Comparison of ENCODE assay signal across 10 cellular contexts in genomic region chr12:107514887-107515445, GRCh38.
A peak's percentile ranks its signal among the peaks of the same experiment; 100 is the strongest.
DNase-seq lines count a peak whose midpoint lies in the region; ATAC-seq, FAIRE-seq and TF ChIP-seq lines count a peak whose summit lies in the region.
"Had no signal": no experiment of that assay in that cellular context is flagged by ENCODE, and none has a peak within 500 bp of the region (broad histone marks: within the 10 kb centered on the region; RNA-seq: fewer than 3 reads in every experiment).

No MANE protein-coding gene starts in this region.

- H2BK120ac ChIP-seq in H9 (ENCODE audit: low read depth, low read length, poor library complexity, severe bottlenecking) = no peak overlapping the region

- no peaks in the 10 kb centered on the region for H3K27me3 ChIP-seq in H9 (ENCODE audit: insufficient read depth, low read length)
- no peaks in the 10 kb centered on the region for H3K27me3 ChIP-seq in mammary epithelial cell (ENCODE audit: insufficient read depth, low read length)

- no peak overlapping the region for H4K5ac ChIP-seq in H9 (ENCODE audit: insufficient read length, low read depth, low read length)

- no peak overlapping the region for H3K14ac ChIP-seq in H9 (ENCODE audit: insufficient read depth, low read length)

- H3K18ac ChIP-seq in H9 (ENCODE audit: insufficient read length, low read depth, low read length) = no peak overlapping the region

- no peak overlapping the region for H4K91ac ChIP-seq in H9 (ENCODE audit: insufficient read length, low read depth, low read length)

- no peaks in the 10 kb centered on the region; a peak in 2 of 5 replicates for H3K9me3 Mint-ChIP-seq in H9
- no peaks in the 10 kb centered on the region for H3K9me3 Mint-ChIP-seq in activated naive CD4-positive, alpha-beta T cell treated with anti-CD3 and anti-CD28 coated beads for 36 hours
- H3K9me3 Mint-ChIP-seq: activated T-helper 1 cell treated with anti-CD3 and anti-CD28 coated beads, Interleukin-12 subunit alpha, Interleukin-12 subunit beta, Interleukin-2, Interleukin-4 antibody, amounts not matched to agents 30 ng/mL and 10 ng/mL and 1 ng/mL, durations not matched to agents 14 hours and 24 hours and 36 hours had no signal

- H3K79me2 ChIP-seq in H9 (ENCODE audit: insufficient read depth, low read length) (no peaks in the 10 kb centered on the region), mammary epithelial cell (ENCODE audit: insufficient read depth, low read length) (no peaks in the 10 kb centered on the region)

- no peak overlapping the region for H2AK5ac ChIP-seq in H9 (ENCODE audit: insufficient read length, low read length)

- H3K56ac ChIP-seq in H9 (ENCODE audit: insufficient read length, low read depth, low read length) = no peak overlapping the region

- H3K27ac ChIP-seq in A549 (peak overlapping the region; percentile 65 to 78), H9 (ENCODE audit: insufficient read length, low read depth, low read length) (no peak overlapping the region), mammary epithelial cell (ENCODE audit: insufficient read depth, low read depth, low read length) (peak overlapping the region; percentile 97), caudate nucleus (ENCODE audit: low read depth, low read length) (no peak overlapping the region)

- H3K4me3 Mint-ChIP-seq in H9 = no peak overlapping the region
- H3K4me3 Mint-ChIP-seq in activated naive CD4-positive, alpha-beta T cell treated with anti-CD3 and anti-CD28 coated beads for 36 hours = no peak overlapping the region

- no peak overlapping the region for H3T11ph ChIP-seq in H9 (ENCODE audit: low read length)

- no peak overlapping the region for H3K4ac ChIP-seq in H9 (ENCODE audit: low read depth, low read length)

- H2BK20ac ChIP-seq in H9 (ENCODE audit: low read depth, low read length, poor library complexity, severe bottlenecking) = no peak overlapping the region

- H3K4me2 ChIP-seq in A549 (peak overlapping the region; percentile 79), H9 (ENCODE audit: insufficient read depth, insufficient read length, low read length) (no peak overlapping the region), mammary epithelial cell (ENCODE audit: insufficient read depth, low read depth, low read length) (peak overlapping the region; percentile 53)

- no TSS peak for BruUV-seq in mammary epithelial cell (replicated peaks; lab: Mats Ljungman, UMichigan)

- 49% methylated on average over 7 of the region's 7 CpGs for WGBS in A549 (ENCODE audit: missing lambda C conversion rate)
- no CpG with 5 or more reads among the region's 7 CpGs for WGBS in H9 (ENCODE audit: extremely low coverage, insufficient read length, low lambda C conversion rate)
- 77% methylated on average over 7 of the region's 7 CpGs for WGBS in mammary epithelial cell (ENCODE audit: low coverage, missing lambda C conversion rate)

- H3K79me1 ChIP-seq in H9 (ENCODE audit: insufficient read depth, low read depth, low read length, poor library complexity, severe bottlenecking) = no peaks in the 10 kb centered on the region

- no peak overlapping the region for H3K23ac ChIP-seq in H9 (ENCODE audit: insufficient read length, low read depth, low read length)

- POLR2A ChIA-PET in A549 (lab: Yijun Ruan, JAX) = no interaction called here

- H4K8ac ChIP-seq in H9 (replicated peaks; ENCODE audit: insufficient read length, low read depth, low read length) = no peak overlapping the region

- no peak for TF ChIP-seq RAD21 in A549 (conservative IDR thresholded peaks at IDR 0.05 in 1 of 2, IDR thresholded peaks at IDR 0.05 in 1 of 2)

- H3K27me3 Mint-ChIP-seq in H9 (ENCODE audit: low read depth) = peaks cover 1% of the 10 kb centered on the region; the same call in 1 of the 2 replicates
- H3K27me3 Mint-ChIP-seq in activated naive CD4-positive, alpha-beta T cell treated with anti-CD3 and anti-CD28 coated beads for 36 hours (ENCODE audit: low read depth) = no peaks in the 10 kb centered on the region

- H2BK12ac ChIP-seq in H9 (ENCODE audit: insufficient read length, low read depth, low read length) = no peak overlapping the region

- ATAC-seq in A549 (peak; percentile 73 to 82), left lobe of liver (peak; percentile 72), HG02763 (IDR thresholded peaks at IDR 0.05; ENCODE audit: unreplicated experiment) (no peak)

- peaks cover 57% of the 10 kb centered on the region for H3K4me1 ChIP-seq in A549
- H3K4me1 ChIP-seq in H9 (ENCODE audit: insufficient read depth, low read length) = no peaks in the 10 kb centered on the region; the same call in 1 of the 2 replicates
- peaks cover 28% of the 10 kb centered on the region for H3K4me1 ChIP-seq in mammary epithelial cell (ENCODE audit: insufficient read depth, low read length)

- no peak for TF ChIP-seq EP300 in A549 (IDR thresholded peaks at IDR 0.05)

- peak; percentile 36 for FAIRE-seq in A549 (lab: Jason Lieb, UNC)

- in situ Hi-C loops in mammary epithelial cell (cut with MboI; ENCODE audit: low sequenced_read_pairs in 2 of 2) = no loop called here

- H2BK5ac ChIP-seq in H9 (ENCODE audit: insufficient read length, low read length) = no peak overlapping the region

- TF ChIP-seq CTCF in A549 (IDR thresholded peaks at IDR 0.05) (no peak), H9 (conservative IDR thresholded peaks at IDR 0.05) (no peak), mammary epithelial cell (conservative IDR thresholded peaks at IDR 0.05 in 1 of 2, IDR thresholded peaks at IDR 0.05 in 1 of 2; ENCODE audit: extremely low read depth in 1 of 2, insufficient read depth in 1 of 2, low read depth in 1 of 2, low read length in 2 of 2) (no peak)

- intact Hi-C loops in mammary epithelial cell (cut with micrococcal nuclease) = loop anchor here (1.0 to 5.0 kb wide), 4 partner anchors 33 to 110 kb away; no protein-coding TSS in a partner anchor
- intact Hi-C loops in activated naive CD4-positive, alpha-beta T cell treated with anti-CD3 and anti-CD28 coated beads for 36 hours (cut with micrococcal nuclease) = loop anchor here (1.0 kb wide), 1 partner anchor 45 kb away; no protein-coding TSS in a partner anchor

- H3K36me3 Mint-ChIP-seq in H9 (ENCODE audit: insufficient read depth in 1 of 3, low read depth in 3 of 3) = no peaks in the 10 kb centered on the region
- H3K36me3 Mint-ChIP-seq in activated naive CD4-positive, alpha-beta T cell treated with anti-CD3 and anti-CD28 coated beads for 36 hours (ENCODE audit: low read depth) = peaks cover 9% of the 10 kb centered on the region

- no peak overlapping the region for H3K27ac Mint-ChIP-seq in H9
- H3K27ac Mint-ChIP-seq in activated naive CD4-positive, alpha-beta T cell treated with anti-CD3 and anti-CD28 coated beads for 36 hours = no peak overlapping the region
- H3K27ac Mint-ChIP-seq: activated T-helper 1 cell treated with anti-CD3 and anti-CD28 coated beads, Interleukin-12 subunit alpha, Interleukin-12 subunit beta, Interleukin-2, Interleukin-4 antibody, amounts not matched to agents 30 ng/mL and 10 ng/mL and 1 ng/mL, durations not matched to agents 14 hours and 24 hours and 36 hours had no signal

- H3K4me3 ChIP-seq in A549 (no peak overlapping the region), mammary epithelial cell (replicated peaks in 1 of 3; ENCODE audit: insufficient read depth in 1 of 3, low read depth in 2 of 3, low read length in 3 of 3) (no peak overlapping the region)

- no peaks in the 10 kb centered on the region for H4K20me1 ChIP-seq in H9 (ENCODE audit: control insufficient read depth, insufficient read depth, insufficient read length)
- no peaks in the 10 kb centered on the region for H4K20me1 ChIP-seq in mammary epithelial cell (ENCODE audit: insufficient read depth, low read length)

- H2AFZ ChIP-seq in H9 (ENCODE audit: low read length) = no peak overlapping the region
- peak overlapping the region; percentile 73 for H2AFZ ChIP-seq in mammary epithelial cell (ENCODE audit: low read depth, low read length)

- no peaks in the 10 kb centered on the region for H3K23me2 ChIP-seq in H9 (ENCODE audit: insufficient read length, low read depth, low read length, poor library complexity, severe bottlenecking)

- dilution Hi-C loops in mammary epithelial cell (cut with HindIII; ENCODE audit: low sequenced_read_pairs) = no loop called here

- no peak for TF ChIP-seq POLR2A in A549 (IDR thresholded peaks at IDR 0.05; ENCODE audit: low read length)

- H3K9me3 ChIP-seq in A549 (no peaks in the 10 kb centered on the region), H9 (ENCODE audit: control insufficient read depth, low read depth, low read length) (no peaks in the 10 kb centered on the region), mammary epithelial cell (replicated peaks; ENCODE audit: insufficient read depth, low read length) (no peaks in the 10 kb centered on the region)

- H3K9ac ChIP-seq in H9 (ENCODE audit: extremely low read depth, insufficient read length, low read length) (no peak overlapping the region), mammary epithelial cell (ENCODE audit: insufficient read depth, low read length) (peak overlapping the region; percentile 75)

- H3K36me3 ChIP-seq in mammary epithelial cell (ENCODE audit: insufficient read depth, low read length) = no peaks in the 10 kb centered on the region

- no peak overlapping the region for H2BK15ac ChIP-seq in H9 (ENCODE audit: low read depth, low read length)

- CTCF ChIA-PET in A549 (lab: Yijun Ruan, JAX) = interaction anchor here (1.2 to 1.5 kb wide), 2 partner anchors 51 to 384 kb away, joined by 3 to 4 read pairs; no protein-coding TSS in a partner anchor
- CTCF ChIA-PET in mammary epithelial cell (lab: Charles Lee; ENCODE audit: low non-redundant PET) = interaction anchor here (0.6 kb wide), 1 partner anchor 68 kb away, joined by 3 read pairs; no protein-coding TSS in a partner anchor
- CTCF ChIA-PET in activated naive CD4-positive, alpha-beta T cell treated with anti-CD3 and anti-CD28 coated beads for 36 hours (lab: Charles Lee) = interaction anchor here (0.7 kb wide), 2 partner anchors 33 to 385 kb away, joined by 3 read pairs; no protein-coding TSS in a partner anchor

- H3K4me1 Mint-ChIP-seq in H9 = peaks cover 10 to 14% of the 10 kb centered on the region in 2 experiments
- H3K4me1 Mint-ChIP-seq in activated naive CD4-positive, alpha-beta T cell treated with anti-CD3 and anti-CD28 coated beads for 36 hours (ENCODE audit: low read depth) = peaks cover 12% of the 10 kb centered on the region

- peak; percentile 53 to 72 for DNase-seq in A549 (ENCODE audit: low read depth in 1 of 2, low spot score in 1 of 2)
- peak; percentile 13 for DNase-seq in H9
- DNase-seq in mammary epithelial cell = no peak
- no peak for DNase-seq in left lobe of liver (ENCODE audit: low spot score)
- DNase-seq in activated naive CD4-positive, alpha-beta T cell treated with anti-CD3 and anti-CD28 coated beads for 36 hours = no peak
- DNase-seq in kidney tubule cell (ENCODE audit: low spot score) = no peak
- DNase-seq in caudate nucleus (lab: John Stamatoyannopoulos, UW) = no peak
- DNase-seq: effector memory CD4-positive, alpha-beta T cell had no signal

TF ChIP-seq in A549, 52 proteins besides CTCF, POLR2A, EP300 and RAD21 (continues in another document):
- TF ChIP-seq MAX (IDR thresholded peaks at IDR 0.05) (peak; percentile 45), JUN (IDR thresholded peaks at IDR 0.05) (peak in 1 of 2 experiments; percentile 47; a peak in 1 of 5 replicates), CEBPB (IDR thresholded peaks at IDR 0.05) (peak; percentile 94 to 97), ZNF302 (CRISPR knock-in tag; IDR thresholded peaks at IDR 0.05) (no peak)

Comparison
In these comparisons a context has a peak if more than half of its experiments do, and no peak if none do; other contexts are left out.
1. DNase-seq: peak in A549 (2 of 2) and H9 (single experiment); none in mammary epithelial cell (single experiment), left lobe of liver (single experiment), activated naive CD4-positive, alpha-beta T cell treated with anti-CD3 and anti-CD28 coated beads for 36 hours (single experiment), kidney tubule cell (single experiment) and caudate nucleus (0 of 61).
2. H3K27ac ChIP-seq: peak in A549 (2 of 2) and mammary epithelial cell (single experiment); none in H9 (single experiment) and caudate nucleus (single experiment).